In genomic region chr3:111895079-111895478, GRCh38 we compare ENCODE assay signal across 8 cellular contexts. TPM values are rescaled to one million over a fixed set of nuclear protein-coding genes. Genes with fewer than 3 reads are reported as not detected.
DNase-seq lines count a peak whose midpoint lies in the region; ATAC-seq, FAIRE-seq and TF ChIP-seq lines count a peak whose summit lies in the region.

No MANE protein-coding gene starts in this region.

- H4K91ac ChIP-seq in H9 (ENCODE audit: insufficient read length, low read depth, low read length) = no peak overlapping the region

- POLR2A ChIA-PET in PC-3 (lab: Charles Lee; ENCODE audit: unreplicated experiment) = interaction anchor here (0.6 kb wide), 2 partner anchors 48 to 1683 kb away, joined by 3 to 9 read pairs; no protein-coding TSS in a partner anchor
- POLR2A ChIA-PET in CD8-positive, alpha-beta T cell (lab: Charles Lee) = interaction anchor here (0.6 kb wide), 1 partner anchor 100 kb away, joined by 3 read pairs; no protein-coding TSS in a partner anchor

- WGBS in H9 (ENCODE audit: extremely low coverage, insufficient read length, low lambda C conversion rate) = no CpG with 5 or more reads among the region's 1 CpG

- H3F3A ChIP-seq in PC-3 (ENCODE audit: low read length, unreplicated experiment) = no peaks in the 10 kb centered on the region

- no peak overlapping the region for H3K23ac ChIP-seq in H9 (ENCODE audit: insufficient read length, low read depth, low read length)

- H3K27ac Mint-ChIP-seq in H9 = no peak overlapping the region
- no peak overlapping the region for H3K27ac Mint-ChIP-seq in CD8-positive, alpha-beta T cell

- H3K14ac ChIP-seq in H9 (ENCODE audit: insufficient read depth, low read length) = no peak overlapping the region

- H3K27me3 ChIP-seq in H9 (ENCODE audit: insufficient read depth, low read length) (no peaks in the 10 kb centered on the region), PC-3 (ENCODE audit: low read length) (no peaks in the 10 kb centered on the region)
- H3K27me3 ChIP-seq in CD8-positive, alpha-beta T cell (ENCODE audit: insufficient read depth, low read length) = no peaks in the 10 kb centered on the region

- intact Hi-C loops in PC-3 (cut with micrococcal nuclease) = loop anchor here (1.0 kb wide), 3 partner anchors 72 to 178 kb away; no protein-coding TSS in a partner anchor
- intact Hi-C loops in CD8-positive, alpha-beta T cell (cut with DNase I, micrococcal nuclease) = no loop called here

- H4K8ac ChIP-seq in H9 (replicated peaks; ENCODE audit: insufficient read length, low read depth, low read length) = no peak overlapping the region

- H4K5ac ChIP-seq in H9 (ENCODE audit: insufficient read length, low read depth, low read length) = no peak overlapping the region

- H3K4me1 ChIP-seq in H9 (ENCODE audit: insufficient read depth, low read length) = no peaks in the 10 kb centered on the region
- peaks cover 25% of the 10 kb centered on the region for H3K4me1 ChIP-seq in PC-3 (ENCODE audit: insufficient read depth, low read length)
- H3K4me1 ChIP-seq in CD8-positive, alpha-beta T cell (ENCODE audit: insufficient read depth, low read length) = no peaks in the 10 kb centered on the region

- no peak overlapping the region for H3K27ac ChIP-seq in H9 (ENCODE audit: insufficient read length, low read depth, low read length)
- no peak overlapping the region for H3K27ac ChIP-seq in PC-3 (ENCODE audit: low read length)
- no peak overlapping the region for H3K27ac ChIP-seq in CD8-positive, alpha-beta T cell (ENCODE audit: low read depth, low read length)

- H3K4me3 ChIP-seq in PC-3 (ENCODE audit: low read length) (no peak overlapping the region), fibroblast of villous mesenchyme (ENCODE audit: low read depth, low read length) (no peak overlapping the region)
- no peak overlapping the region for H3K4me3 ChIP-seq in CD8-positive, alpha-beta T cell (ENCODE audit: low read depth, low read length)

- no peak overlapping the region for H2BK5ac ChIP-seq in H9 (ENCODE audit: insufficient read length, low read length)

- H3K9me3 Mint-ChIP-seq in H9 = peaks cover 12 to 19% of the 10 kb centered on the region in 2 experiments
- no peaks in the 10 kb centered on the region for H3K9me3 Mint-ChIP-seq in CD8-positive, alpha-beta T cell

- no peak overlapping the region for H3K4me3 Mint-ChIP-seq in H9
- no peak overlapping the region for H3K4me3 Mint-ChIP-seq in CD8-positive, alpha-beta T cell

- H2AK5ac ChIP-seq in H9 (ENCODE audit: insufficient read length, low read length) = no peak overlapping the region

- H2BK20ac ChIP-seq in H9 (ENCODE audit: low read depth, low read length, poor library complexity, severe bottlenecking) = no peak overlapping the region

- peaks cover 28% of the 10 kb centered on the region for H3K36me3 ChIP-seq in PC-3 (ENCODE audit: low read depth, low read length)
- H3K36me3 ChIP-seq in CD8-positive, alpha-beta T cell (ENCODE audit: insufficient read depth, low read length) = no peaks in the 10 kb centered on the region

- DNase-seq in AG09319 (ENCODE audit: extremely low read depth, low read depth) (peak; percentile 27), H9 (no peak), PC-3 (peak; percentile 80), fibroblast of villous mesenchyme (ENCODE audit: low read depth) (peak; percentile 57), GM19239 (ENCODE audit: insufficient read length, low spot score) (no peak)
- DNase-seq in CD8-positive, alpha-beta T cell = no peak

- no peaks in the 10 kb centered on the region for H3K27me3 Mint-ChIP-seq in H9 (ENCODE audit: low read depth)
- no peaks in the 10 kb centered on the region for H3K27me3 Mint-ChIP-seq in CD8-positive, alpha-beta T cell (ENCODE audit: low read depth)

- H2AFZ ChIP-seq in H9 (ENCODE audit: low read length) (no peak overlapping the region), PC-3 (ENCODE audit: low read length) (no peak overlapping the region)

- H3K9ac ChIP-seq in H9 (ENCODE audit: extremely low read depth, insufficient read length, low read length) (no peak overlapping the region), PC-3 (ENCODE audit: low read length) (no peak overlapping the region)

- H3K4me1 Mint-ChIP-seq in H9 = 0 out of 4 replicates have a peak, but pooled peaks cover 0 to 1% of the 10 kb centered on the region in 2 experiments
- H3K4me1 Mint-ChIP-seq in CD8-positive, alpha-beta T cell (ENCODE audit: low read depth) = no peaks in the 10 kb centered on the region

- H3K56ac ChIP-seq in H9 (ENCODE audit: insufficient read length, low read depth, low read length) = no peak overlapping the region

- no peak overlapping the region for H3K4ac ChIP-seq in H9 (ENCODE audit: low read depth, low read length)

- H3K79me2 ChIP-seq in H9 (ENCODE audit: insufficient read depth, low read length) (no peaks in the 10 kb centered on the region), PC-3 (ENCODE audit: low read length) (peaks cover 92% of the 10 kb centered on the region)

- H3K79me1 ChIP-seq in H9 (ENCODE audit: insufficient read depth, low read depth, low read length, poor library complexity, severe bottlenecking) = no peaks in the 10 kb centered on the region

- H3K4me2 ChIP-seq in H9 (ENCODE audit: insufficient read depth, insufficient read length, low read length) (no peak overlapping the region), PC-3 (ENCODE audit: low read length) (no peak overlapping the region)

- no peak overlapping the region for H2BK15ac ChIP-seq in H9 (ENCODE audit: low read depth, low read length)

- no TSS peak for BruUV-seq in PC-3 (replicated peaks; lab: Mats Ljungman, UMichigan)

- H4K20me1 ChIP-seq in H9 (ENCODE audit: control insufficient read depth, insufficient read depth, insufficient read length) = no peaks in the 10 kb centered on the region
- peaks cover 5% of the 10 kb centered on the region; the same call in 1 of the 2 replicates for H4K20me1 ChIP-seq in PC-3 (ENCODE audit: low read length)

- H3K18ac ChIP-seq in H9 (ENCODE audit: insufficient read length, low read depth, low read length) = no peak overlapping the region

- peaks cover 7 to 22% (median 17%) of the 10 kb centered on the region in 3 experiments for H3K36me3 Mint-ChIP-seq in H9 (ENCODE audit: insufficient read depth in 1 of 3, low read depth in 3 of 3)
- H3K36me3 Mint-ChIP-seq in CD8-positive, alpha-beta T cell = no peaks in the 10 kb centered on the region

- no peak overlapping the region for H3T11ph ChIP-seq in H9 (ENCODE audit: low read length)

- peak; percentile 79 for ATAC-seq in PC-3
- ATAC-seq in HG03025 (IDR thresholded peaks at IDR 0.05; ENCODE audit: low FRiP score, unreplicated experiment) = no peak
- no peak for ATAC-seq in GM19035 (IDR thresholded peaks at IDR 0.05; ENCODE audit: unreplicated experiment)
- no peak for ATAC-seq in CD8-positive, alpha-beta T cell

- H3K23me2 ChIP-seq in H9 (ENCODE audit: insufficient read length, low read depth, low read length, poor library complexity, severe bottlenecking) = no peaks in the 10 kb centered on the region

- H2BK120ac ChIP-seq in H9 (ENCODE audit: low read depth, low read length, poor library complexity, severe bottlenecking) = no peak overlapping the region

- FAIRE-seq in GM19239 (lab: Jason Lieb, UNC) = no peak

- no peaks in the 10 kb centered on the region for H3K9me2 ChIP-seq in PC-3 (replicated peaks; ENCODE audit: low read length)

- CTCF ChIA-PET in PC-3 (lab: Charles Lee) = interaction anchor here (0.5 to 1.2 kb wide), 10 partner anchors 34 to 185 kb away, joined by 3 to 29 read pairs (median 6); partner anchors contain the start of gene ABHD10
- CTCF ChIA-PET in CD8-positive, alpha-beta T cell (lab: Charles Lee) = interaction anchor here (1.1 kb wide), 1 partner anchor 76 kb away, joined by 3 read pairs; no protein-coding TSS in a partner anchor

- H3K9me3 ChIP-seq in H9 (ENCODE audit: control insufficient read depth, low read depth, low read length) (no peaks in the 10 kb centered on the region), PC-3 (ENCODE audit: low read length) (no peaks in the 10 kb centered on the region)
- H3K9me3 ChIP-seq in CD8-positive, alpha-beta T cell (ENCODE audit: low read length) = no peaks in the 10 kb centered on the region

- TF ChIP-seq CTCF in AG09319 (IDR thresholded peaks at IDR 0.05; ENCODE audit: low read depth, low read length) (peak; percentile 56), H9 (conservative IDR thresholded peaks at IDR 0.05) (peak; percentile 67), PC-3 (conservative IDR thresholded peaks at IDR 0.05; ENCODE audit: low read depth, low read length) (peak; percentile 79), fibroblast of villous mesenchyme (IDR thresholded peaks at IDR 0.05; ENCODE audit: insufficient read depth, low read depth, low read length) (peak; percentile 51)
- no peak for TF ChIP-seq CTCF in CD8-positive, alpha-beta T cell (IDR thresholded peaks at IDR 0.05)

- H2BK12ac ChIP-seq in H9 (ENCODE audit: insufficient read length, low read depth, low read length) = no peak overlapping the region

RNA-seq across cellular contexts. Expression of gene PHLDB2, which starts 36.0 kb away (rescaled TPM):
- 13.2 and 14.1 TPM in 2 replicates for total RNA-seq in H9 (2021)
- 90.1 and 104 TPM in 2 replicates for total RNA-seq in PC-3 (2014; rRNA removed)
- 82.1 and 111 TPM in 2 replicates for total RNA-seq in fibroblast of villous mesenchyme
- 10 to 100 TPM in 1 of 2 experiments, 1 to 10 TPM in 1; 10.0 to 12.9 TPM for total RNA-seq in CD8-positive, alpha-beta T cell

Comparison
In these comparisons a context has a peak if more than half of its experiments do, and no peak if none do; other contexts are left out.
1. DNase-seq: peak in AG09319 (single experiment), PC-3 (single experiment) and fibroblast of villous mesenchyme (single experiment); none in H9 (single experiment), GM19239 (single experiment) and CD8-positive, alpha-beta T cell (0 of 7).